Comparison of ENCODE assay signal across 16 cellular contexts in the genomic region with DNA sequence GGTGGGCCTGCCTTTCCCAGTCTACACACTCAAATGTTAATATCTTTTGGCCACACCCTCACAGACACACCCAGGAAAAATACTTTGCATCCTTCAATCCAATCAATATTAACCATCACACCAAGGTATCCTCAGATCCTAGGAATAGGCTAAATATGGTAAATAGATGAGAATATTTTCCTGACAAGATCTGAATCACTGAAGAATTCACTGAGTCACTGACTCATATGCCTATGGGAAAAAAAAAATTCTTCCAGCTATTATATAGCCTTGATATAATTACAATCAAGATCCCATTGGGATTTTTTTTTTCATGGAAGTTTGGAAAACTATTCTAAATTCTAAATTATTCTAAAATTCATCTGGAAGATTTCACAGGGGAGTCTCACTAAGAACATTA.
"Had no signal": no experiment of that assay in that cellular context is flagged by ENCODE, and none has a peak within 500 bp of the region (broad histone marks: within the 10 kb centered on the region; RNA-seq: fewer than 3 reads in every experiment).

No MANE protein-coding gene starts in this region.

- DNase-seq: activated effector memory CD4-positive, alpha-beta T cell treated with anti-CD3 and anti-CD28 coated beads, Interleukin-2, amount 50 U/mL, for 16 hours; activated naive CD8-positive, alpha-beta T cell treated with anti-CD3 and anti-CD28 coated beads for 36 hours; activated T-cell treated with anti-CD3 and anti-CD28 coated beads, Interleukin-2, amount 50 U/mL, for 1 hour; effector CD8-positive, alpha-beta T cell; glutamatergic neuron; mucosa of descending colon; naive thymus-derived CD8-positive, alpha-beta T cell; right lobe of liver; trophoblast cell had no signal

- H3K4me3 Mint-ChIP-seq: activated naive CD8-positive, alpha-beta T cell treated with anti-CD3 and anti-CD28 coated beads for 36 hours; naive thymus-derived CD8-positive, alpha-beta T cell; stimulated activated effector memory CD8-positive, alpha-beta T cell treated with anti-CD3 and anti-CD28 coated beads, Interleukin-12 subunit alpha, Interleukin-12 subunit beta, amount 100 ng/mL, for 72 hours had no signal

- H3K27me3 Mint-ChIP-seq: activated naive CD8-positive, alpha-beta T cell treated with anti-CD3 and anti-CD28 coated beads for 36 hours; naive thymus-derived CD8-positive, alpha-beta T cell had no signal

- H3K9me3 ChIP-seq: mucosa of descending colon, neutrophil, prostate gland, right lobe of liver had no signal

- H3K36me3 Mint-ChIP-seq: activated naive CD8-positive, alpha-beta T cell treated with anti-CD3 and anti-CD28 coated beads for 36 hours; naive thymus-derived CD8-positive, alpha-beta T cell; stimulated activated effector memory CD8-positive, alpha-beta T cell treated with anti-CD3 and anti-CD28 coated beads, Interleukin-12 subunit alpha, Interleukin-12 subunit beta, amount 100 ng/mL, for 72 hours had no signal

- ATAC-seq: activated CD4-positive, CD25-positive, alpha-beta regulatory T cell treated with anti-CD3 and anti-CD28 coated beads, Interleukin-2, amount 50 U/mL, for 24 hours; mucosa of descending colon; naive thymus-derived CD8-positive, alpha-beta T cell; right lobe of liver; stimulated activated effector memory CD8-positive, alpha-beta T cell treated with anti-CD3 and anti-CD28 coated beads, Interleukin-12 subunit alpha, Interleukin-12 subunit beta, amount 100 ng/mL, for 72 hours had no signal

- H3K4me1 Mint-ChIP-seq: activated naive CD8-positive, alpha-beta T cell treated with anti-CD3 and anti-CD28 coated beads for 36 hours; naive thymus-derived CD8-positive, alpha-beta T cell; stimulated activated effector memory CD8-positive, alpha-beta T cell treated with anti-CD3 and anti-CD28 coated beads, Interleukin-12 subunit alpha, Interleukin-12 subunit beta, amount 100 ng/mL, for 72 hours had no signal

- H3K9me3 Mint-ChIP-seq: activated naive CD8-positive, alpha-beta T cell treated with anti-CD3 and anti-CD28 coated beads for 36 hours; stimulated activated effector memory CD8-positive, alpha-beta T cell treated with anti-CD3 and anti-CD28 coated beads, Interleukin-12 subunit alpha, Interleukin-12 subunit beta, amount 100 ng/mL, for 72 hours had no signal

- H3K36me3 ChIP-seq: cardiac muscle cell, neutrophil, prostate gland, right lobe of liver had no signal

- H3K4me3 ChIP-seq: cardiac muscle cell, mucosa of descending colon, prostate gland, right lobe of liver had no signal

- H3K27ac Mint-ChIP-seq: activated naive CD8-positive, alpha-beta T cell treated with anti-CD3 and anti-CD28 coated beads for 36 hours; naive thymus-derived CD8-positive, alpha-beta T cell; stimulated activated effector memory CD8-positive, alpha-beta T cell treated with anti-CD3 and anti-CD28 coated beads, Interleukin-12 subunit alpha, Interleukin-12 subunit beta, amount 100 ng/mL, for 72 hours had no signal

- H3K27me3 ChIP-seq: cardiac muscle cell, neutrophil, right lobe of liver had no signal

- H3K4me1 ChIP-seq: prostate gland, right lobe of liver had no signal

- FAIRE-seq: colon, islet of Langerhans had no signal
